ENCODE assay signal across 10 cellular contexts in genomic region chr15:98549003-98549402, GRCh38.
A peak's percentile ranks its signal among the peaks of the same experiment; 100 is the strongest.
DNase-seq lines count a peak whose midpoint lies in the region; ATAC-seq, FAIRE-seq and TF ChIP-seq lines count a peak whose summit lies in the region.
"Had no signal": no experiment of that assay in that cellular context is flagged by ENCODE, and none has a peak within 500 bp of the region (broad histone marks: within the 10 kb centered on the region; RNA-seq: fewer than 3 reads in every experiment).

No MANE protein-coding gene starts in this region.

- H3K4me3 ChIP-seq in right cardiac atrium (ENCODE audit: low read length), result peak overlapping the region; percentile 54
- peak overlapping the region; percentile 69 for H3K4me3 ChIP-seq in rectal smooth muscle tissue (ENCODE audit: low read length)

- H3K4me3 Mint-ChIP-seq in activated CD8-positive, alpha-beta T cell treated with anti-CD3 and anti-CD28 coated beads for 36 hours, result peak overlapping the region; percentile 71

- no peaks in the 10 kb centered on the region for H3K9me3 ChIP-seq in ES-I3 (ENCODE audit: control insufficient read depth, insufficient read depth, low read length)
- H3K9me3 ChIP-seq in right cardiac atrium (ENCODE audit: control insufficient read depth, low read length), result no peaks in the 10 kb centered on the region

- peaks cover 3% of the 10 kb centered on the region for H3K9me3 Mint-ChIP-seq in activated CD8-positive, alpha-beta T cell treated with anti-CD3 and anti-CD28 coated beads for 36 hours

- no peak for FAIRE-seq in GM19239 (lab: Jason Lieb, UNC)
- FAIRE-seq: islet of Langerhans had no signal

- intact Hi-C loops in activated CD8-positive, alpha-beta T cell treated with anti-CD3 and anti-CD28 coated beads for 36 hours (cut with micrococcal nuclease), result no loop called here
- intact Hi-C loops in right cardiac atrium (cut with DNase I), result no loop called here

- H3K36me3 Mint-ChIP-seq in activated CD8-positive, alpha-beta T cell treated with anti-CD3 and anti-CD28 coated beads for 36 hours (ENCODE audit: low read depth), result no peaks in the 10 kb centered on the region

- peak overlapping the region; percentile 85; the same call in 1 of the 2 replicates for H3K9ac ChIP-seq in ES-I3 (ENCODE audit: low read depth, low read length)
- H3K9ac ChIP-seq in rectal smooth muscle tissue (ENCODE audit: low read length), result no peak overlapping the region

- no peaks in the 10 kb centered on the region for H3K27me3 ChIP-seq in right cardiac atrium (ENCODE audit: control insufficient read depth, insufficient read depth)
- H3K27me3 ChIP-seq in rectal smooth muscle tissue (ENCODE audit: control insufficient read depth, insufficient read depth, low read length), result peaks cover 2% of the 10 kb centered on the region

- POLR2A ChIA-PET in activated CD8-positive, alpha-beta T cell treated with anti-CD3 and anti-CD28 coated beads for 36 hours (lab: Charles Lee), result no interaction called here

- DNase-seq in activated CD8-positive, alpha-beta T cell treated with anti-CD3 and anti-CD28 coated beads for 36 hours, result no peak
- DNase-seq in right cardiac atrium, result no peak
- no peak for DNase-seq in GM19239 (ENCODE audit: insufficient read length, low spot score)
- no peak for DNase-seq in retina
- DNase-seq in NCI-H82 (lab: John Stamatoyannopoulos, UW), result no peak
- DNase-seq in NCI-H345 treated with DMSO at 0.1 percent for 48 hours (lab: John Stamatoyannopoulos, UW; ENCODE audit: unreplicated experiment), result no peak
- DNase-seq: NCI-H2171 had no signal

- no peak for TF ChIP-seq CTCF in activated CD8-positive, alpha-beta T cell treated with anti-CD3 and anti-CD28 coated beads for 36 hours (IDR thresholded peaks at IDR 0.05)

- peaks cover 35% of the 10 kb centered on the region for H3K27me3 Mint-ChIP-seq in activated CD8-positive, alpha-beta T cell treated with anti-CD3 and anti-CD28 coated beads for 36 hours

- H3K4me1 ChIP-seq in ES-I3 (ENCODE audit: insufficient read depth, low read length) (peaks cover 11% of the 10 kb centered on the region; the same call in 1 of the 2 replicates), right cardiac atrium (ENCODE audit: control insufficient read depth, insufficient read depth, low read length) (peaks cover 3% of the 10 kb centered on the region), rectal smooth muscle tissue (ENCODE audit: control insufficient read depth, insufficient read depth, low read length) (peaks cover 4% of the 10 kb centered on the region)

- no peak overlapping the region for H3K27ac Mint-ChIP-seq in activated CD8-positive, alpha-beta T cell treated with anti-CD3 and anti-CD28 coated beads for 36 hours

- ATAC-seq in activated CD8-positive, alpha-beta T cell treated with anti-CD3 and anti-CD28 coated beads for 36 hours, result no peak
- no peak for ATAC-seq in right cardiac atrium

- H3K36me3 ChIP-seq in ES-I3 (ENCODE audit: insufficient read depth, low read length), result no peaks in the 10 kb centered on the region
- no peaks in the 10 kb centered on the region for H3K36me3 ChIP-seq in rectal smooth muscle tissue (ENCODE audit: control insufficient read depth, insufficient read depth, low read length)

- 71% methylated on average over 11 of the region's 11 CpGs for WGBS in right cardiac atrium

- CTCF ChIA-PET in activated CD8-positive, alpha-beta T cell treated with anti-CD3 and anti-CD28 coated beads for 36 hours (lab: Charles Lee), result interaction anchor here (1.7 kb wide), 1 partner anchor 44 kb away, joined by 4 read pairs; no protein-coding TSS in a partner anchor

- H3K4me1 Mint-ChIP-seq in activated CD8-positive, alpha-beta T cell treated with anti-CD3 and anti-CD28 coated beads for 36 hours (ENCODE audit: low read depth), result peaks cover 12% of the 10 kb centered on the region

- no peak overlapping the region for H3K27ac ChIP-seq in right cardiac atrium (ENCODE audit: low read length)
- peak overlapping the region; percentile 96 for H3K27ac ChIP-seq in rectal smooth muscle tissue (ENCODE audit: low read depth, low read length)
